ENCODE assay signal across 11 cellular contexts in genomic region chr1:100452641-100453040, GRCh38.
DNase-seq lines count a peak whose midpoint lies in the region; ATAC-seq, FAIRE-seq and TF ChIP-seq lines count a peak whose summit lies in the region.
"Had no signal": no experiment of that assay in that cellular context is flagged by ENCODE, and none has a peak within 500 bp of the region (broad histone marks: within the 10 kb centered on the region; RNA-seq: fewer than 3 reads in every experiment).

No MANE protein-coding gene starts in this region.

- 9 to 44% methylated on average over 1 of the region's 1 CpG for WGBS in sigmoid colon, 2 donors
- WGBS in transverse colon (ENCODE audit: low coverage in 1 of 2), 2 donors, result 29 to 50% methylated on average over 1 of the region's 1 CpG

- H3K4me3 ChIP-seq in CD8-positive, alpha-beta T cell (ENCODE audit: low read depth, low read length), result no peak overlapping the region
- H3K4me3 ChIP-seq in bronchial epithelial cell (ENCODE audit: low read depth, low read length) (no peak overlapping the region), A673 (ENCODE audit: low read depth, low read length, poor library complexity, severe bottlenecking) (no peak overlapping the region), sigmoid colon (no peak overlapping the region), transverse colon (no peak overlapping the region)
- H3K4me3 ChIP-seq: HAP-1 had no signal

- POLR2A ChIA-PET in CD8-positive, alpha-beta T cell (lab: Charles Lee), result interaction anchor here (1.4 kb wide), 1 partner anchor 99 kb away, joined by 10 read pairs; no protein-coding TSS in a partner anchor
- POLR2A ChIA-PET in A673 (lab: Charles Lee; ENCODE audit: low non-redundant PET), result no interaction called here

- no peaks in the 10 kb centered on the region for H3K9me3 Mint-ChIP-seq in CD8-positive, alpha-beta T cell

- TF ChIP-seq CTCF in CD8-positive, alpha-beta T cell (IDR thresholded peaks at IDR 0.05), result no peak
- TF ChIP-seq CTCF in bronchial epithelial cell (IDR thresholded peaks at IDR 0.05; ENCODE audit: insufficient read depth, low read length, severe bottlenecking) (no peak), A673 (conservative IDR thresholded peaks at IDR 0.05; ENCODE audit: low read depth, low read length) (no peak), sigmoid colon (IDR thresholded peaks at IDR 0.05) (no peak), transverse colon (IDR thresholded peaks at IDR 0.05) (no peak)

- no peaks in the 10 kb centered on the region for H3K27me3 ChIP-seq in CD8-positive, alpha-beta T cell (ENCODE audit: insufficient read depth, low read length)
- H3K27me3 ChIP-seq in bronchial epithelial cell (ENCODE audit: control insufficient read depth, insufficient read depth, low read length) (no peaks in the 10 kb centered on the region), A673 (replicated peaks; ENCODE audit: insufficient read depth, low read depth, low read length, poor library complexity) (no peaks in the 10 kb centered on the region), sigmoid colon (no peaks in the 10 kb centered on the region), transverse colon (no peaks in the 10 kb centered on the region)

- H3K27me3 Mint-ChIP-seq in CD8-positive, alpha-beta T cell (ENCODE audit: low read depth), result no peaks in the 10 kb centered on the region

- H3K36me3 Mint-ChIP-seq in CD8-positive, alpha-beta T cell, result peaks cover 62% of the 10 kb centered on the region

- TF ChIP-seq POLR2A in sigmoid colon (IDR thresholded peaks at IDR 0.05) (no peak), transverse colon (IDR thresholded peaks at IDR 0.05) (no peak)

- no TSS peak for BruUV-seq in A673 (replicated peaks; lab: Mats Ljungman, UMichigan)

- no peaks in the 10 kb centered on the region for H3K9me3 ChIP-seq in CD8-positive, alpha-beta T cell (ENCODE audit: low read length)
- H3K9me3 ChIP-seq in A673 (ENCODE audit: low read depth, low read length, poor library complexity, severe bottlenecking) (no peaks in the 10 kb centered on the region), sigmoid colon (no peaks in the 10 kb centered on the region), transverse colon (no peaks in the 10 kb centered on the region)
- H3K9me3 ChIP-seq: HAP-1 had no signal

- peak overlapping the region; percentile 91 for H3K27ac Mint-ChIP-seq in CD8-positive, alpha-beta T cell

- H3K4me1 ChIP-seq in CD8-positive, alpha-beta T cell (ENCODE audit: insufficient read depth, low read length), result peaks cover 48% of the 10 kb centered on the region
- no peaks in the 10 kb centered on the region for H3K4me1 ChIP-seq in A673 (ENCODE audit: insufficient read depth, low read length, poor library complexity, severe bottlenecking)
- H3K4me1 ChIP-seq in sigmoid colon, result no peaks in the 10 kb centered on the region
- H3K4me1 ChIP-seq in transverse colon, result peaks cover 0 to 15% (median 0%) of the 10 kb centered on the region in 4 donors
- H3K4me1 ChIP-seq: HAP-1 had no signal

- H3K4me3 Mint-ChIP-seq in CD8-positive, alpha-beta T cell, result peak overlapping the region; percentile 32

- peaks cover 85% of the 10 kb centered on the region for H3K4me1 Mint-ChIP-seq in CD8-positive, alpha-beta T cell (ENCODE audit: low read depth)

- in situ Hi-C loops in transverse colon (cut with MboI; ENCODE audit: low pct_ligation_motif_present in 1 of 4, low pct_unique_long_range_greater_than_20kb in 1 of 4, low sequenced_read_pairs in 3 of 4), result loop anchor here (10.0 to 25.0 kb wide), 6 partner anchors 165 to 640 kb away; partner anchors contain the start of genes EXTL2 (in 1 of the 4), SASS6 (in 1 of the 4), SLC30A7 (in 1 of the 4) and TRMT13 (in 1 of the 4)

- CTCF ChIA-PET in CD8-positive, alpha-beta T cell (lab: Charles Lee), result interaction anchor here (1.2 to 9.5 kb wide), 5 partner anchors 56 to 99 kb away, joined by 3 to 82 read pairs (median 5); partner anchors contain the start of gene CDC14A
- CTCF ChIA-PET in A673 (lab: Charles Lee), result no interaction called here

- FAIRE-seq in bronchial epithelial cell (lab: Jason Lieb, UNC), result no peak

- peak; percentile 91 for ATAC-seq in CD8-positive, alpha-beta T cell
- peak; percentile 74 for ATAC-seq in GM19372 (IDR thresholded peaks at IDR 0.05; ENCODE audit: low read depth, unreplicated experiment)
- ATAC-seq in HG03439 (IDR thresholded peaks at IDR 0.05; ENCODE audit: unreplicated experiment), result peak; percentile 65

- TF ChIP-seq EP300 in sigmoid colon (IDR thresholded peaks at IDR 0.05), result no peak
- no peak for TF ChIP-seq EP300 in transverse colon (IDR thresholded peaks at IDR 0.05; ENCODE audit: low read depth)

- no peaks in the 10 kb centered on the region for H3K36me3 ChIP-seq in CD8-positive, alpha-beta T cell (ENCODE audit: insufficient read depth, low read length)
- no peaks in the 10 kb centered on the region for H3K36me3 ChIP-seq in bronchial epithelial cell (ENCODE audit: control insufficient read depth, insufficient read depth, low read length)
- no peaks in the 10 kb centered on the region for H3K36me3 ChIP-seq in A673 (ENCODE audit: insufficient read depth, low read length, poor library complexity, severe bottlenecking)
- no peaks in the 10 kb centered on the region for H3K36me3 ChIP-seq in sigmoid colon
- no peaks in the 10 kb centered on the region for H3K36me3 ChIP-seq in transverse colon
- H3K36me3 ChIP-seq: HAP-1 had no signal

- no peak for DNase-seq in CD8-positive, alpha-beta T cell
- peak; percentile 59 for DNase-seq in bronchial epithelial cell (ENCODE audit: low read depth)
- DNase-seq in dedifferentiated amniotic fluid mesenchymal stem cell (ENCODE audit: extremely low spot score), result no peak
- DNase-seq in A673 (ENCODE audit: low spot score), result no peak
- no peak for DNase-seq in sigmoid colon
- DNase-seq in transverse colon, result no peak
- DNase-seq: DMS 273 treated with DMSO at 0.1 percent for 48 hours, NCI-H146 had no signal

- intact Hi-C loops in CD8-positive, alpha-beta T cell (cut with DNase I, micrococcal nuclease), result loop anchor here in 1 of 2 experiments (10.0 kb wide), 1 partner anchor 418 kb away; a partner anchor contains a TSS
- intact Hi-C loops in A673 (cut with micrococcal nuclease; ENCODE audit: unreplicated experiment) (loop anchor here (10.0 kb wide), 2 partner anchors 168 to 318 kb away; partner anchors contain the start of genes SASS6 and TRMT13), sigmoid colon (cut with DNase I) (no loop called here), transverse colon (cut with DNase I; ENCODE audit: low total_unique reads) (no loop called here)

- peak overlapping the region; percentile 50 for H3K27ac ChIP-seq in CD8-positive, alpha-beta T cell (ENCODE audit: low read depth, low read length)
- H3K27ac ChIP-seq in A673 (ENCODE audit: low read depth, low read length, poor library complexity, severe bottlenecking) (no peak overlapping the region), sigmoid colon (no peak overlapping the region), transverse colon (peak overlapping the region in 1 of 4 donors; percentile 25)
